In genomic region chr3:149673393-149673792, GRCh38 we compare ENCODE assay signal across 15 cellular contexts. TPM values are rescaled to one million over a fixed set of nuclear protein-coding genes. Genes with fewer than 3 reads are reported as not detected.
DNase-seq lines count a peak whose midpoint lies in the region; ATAC-seq and TF ChIP-seq lines count a peak whose summit lies in the region.
"Had no signal": no experiment of that assay in that cellular context is flagged by ENCODE, and none has a peak within 500 bp of the region (broad histone marks: within the 10 kb centered on the region; RNA-seq: fewer than 3 reads in every experiment).

No MANE protein-coding gene starts in this region.

- H3K9me3 ChIP-seq in WERI-Rb-1 (ENCODE audit: severe bottlenecking), result no peaks in the 10 kb centered on the region
- H3K9me3 ChIP-seq: Caco-2 had no signal

- TF ChIP-seq CTCF in AG10803 (conservative IDR thresholded peaks at IDR 0.05; ENCODE audit: low read length) (no peak), astrocyte of the cerebellum (IDR thresholded peaks at IDR 0.05; ENCODE audit: low read depth, low read length, missing control alignments) (no peak), WERI-Rb-1 (IDR thresholded peaks at IDR 0.05; ENCODE audit: low read depth, low read length) (no peak)

- peak; percentile 81 for DNase-seq in AG10803 (ENCODE audit: low read depth)
- DNase-seq in HS-5 (ENCODE audit: low read depth), result peak; percentile 24
- DNase-seq in astrocyte of the cerebellum (ENCODE audit: low read depth), result peak; percentile 48
- DNase-seq in islet precursor cell, result peak; percentile 74
- DNase-seq in WERI-Rb-1, result no peak
- DNase-seq in activated naive CD8-positive, alpha-beta T cell treated with anti-CD3 and anti-CD28 coated beads for 36 hours, result no peak
- DNase-seq in central memory CD4-positive, alpha-beta T cell, result no peak
- DNase-seq: Caco-2, GDM1, Karpas-422, NCI-H2029 treated with DMSO at 0.1 percent for 48 hours, NCI-H510A treated with DMSO at 0.1 percent for 48 hours, SHP77 had no signal

- no peak overlapping the region for H3K27ac Mint-ChIP-seq in activated naive CD8-positive, alpha-beta T cell treated with anti-CD3 and anti-CD28 coated beads for 36 hours

- no peaks in the 10 kb centered on the region for H3K4me1 Mint-ChIP-seq in activated naive CD8-positive, alpha-beta T cell treated with anti-CD3 and anti-CD28 coated beads for 36 hours

- H3K36me3 ChIP-seq in WERI-Rb-1, result no peaks in the 10 kb centered on the region

- H3K27me3 Mint-ChIP-seq in activated naive CD8-positive, alpha-beta T cell treated with anti-CD3 and anti-CD28 coated beads for 36 hours, result peaks cover 14% of the 10 kb centered on the region

- in situ Hi-C loops in astrocyte of the cerebellum (cut with HindIII; ENCODE audit: low sequenced_read_pairs), result no loop called here

- H3K4me3 Mint-ChIP-seq in activated naive CD8-positive, alpha-beta T cell treated with anti-CD3 and anti-CD28 coated beads for 36 hours, result no peak overlapping the region

- H3K4me3 ChIP-seq in AG10803 (ENCODE audit: low read length) (no peak overlapping the region), astrocyte of the cerebellum (ENCODE audit: low read depth, low read length) (no peak overlapping the region), WERI-Rb-1 (ENCODE audit: low read depth, low read length) (no peak overlapping the region)

- H3K36me3 Mint-ChIP-seq in activated naive CD8-positive, alpha-beta T cell treated with anti-CD3 and anti-CD28 coated beads for 36 hours, result no peaks in the 10 kb centered on the region

- no peaks in the 10 kb centered on the region for H3K27me3 ChIP-seq in WERI-Rb-1 (ENCODE audit: insufficient read depth, low read depth, severe bottlenecking)

- ATAC-seq in GM19328 (IDR thresholded peaks at IDR 0.05; ENCODE audit: unreplicated experiment), result no peak
- ATAC-seq: HepG2 had no signal

- H3K9me3 Mint-ChIP-seq in activated naive CD8-positive, alpha-beta T cell treated with anti-CD3 and anti-CD28 coated beads for 36 hours, result no peaks in the 10 kb centered on the region

- no peak overlapping the region for H3K27ac ChIP-seq in WERI-Rb-1

RNA-seq across cellular contexts. Expression of gene WWTR1, which starts 15.6 kb away (rescaled TPM):
- under 1 TPM; 0.16 to 0.33 TPM for total RNA-seq in activated naive CD8-positive, alpha-beta T cell treated with anti-CD3 and anti-CD28 coated beads for 36 hours

Comparison
In these comparisons a context has a peak if more than half of its experiments do, and no peak if none do; other contexts are left out.
1. DNase-seq: peak in AG10803 (single experiment), HS-5 (single experiment), astrocyte of the cerebellum (single experiment) and islet precursor cell (single experiment); none in WERI-Rb-1 (single experiment), activated naive CD8-positive, alpha-beta T cell treated with anti-CD3 and anti-CD28 coated beads for 36 hours (single experiment) and central memory CD4-positive, alpha-beta T cell (single experiment).